In genomic region chr9:121700831-121701419, GRCh38 we compare ENCODE assay signal across 9 cellular contexts. TPM values are rescaled to one million over a fixed set of nuclear protein-coding genes. Genes with fewer than 3 reads are reported as not detected.
DNase-seq lines count a peak whose midpoint lies in the region; ATAC-seq and TF ChIP-seq lines count a peak whose summit lies in the region.
"Had no signal": no experiment of that assay in that cellular context is flagged by ENCODE, and none has a peak within 500 bp of the region (broad histone marks: within the 10 kb centered on the region; RNA-seq: fewer than 3 reads in every experiment).

No MANE protein-coding gene starts in this region.

- peak; percentile 18 for DNase-seq in AG08395 (ENCODE audit: low spot score)
- no peak for DNase-seq in fibroblast of the aortic adventitia (ENCODE audit: low read depth)
- peak; percentile 54 for DNase-seq in occipital lobe (lab: John Stamatoyannopoulos, UW)
- no peak for DNase-seq in HPDE6-E6E7 (ENCODE audit: extremely low spot score)
- no peak for DNase-seq in stimulated activated CD4-positive, alpha-beta T cell treated with anti-CD3 and anti-CD28 coated beads, Interleukin-2, amount 100 ng/mL, for 48 hours
- no peak for DNase-seq in NCI-H2107 treated with DMSO at 0.1 percent for 48 hours (lab: John Stamatoyannopoulos, UW; ENCODE audit: unreplicated experiment)
- DNase-seq: MV-4-11 had no signal

- H3K27ac ChIP-seq in VCaP = peak overlapping the region; percentile 87

- ATAC-seq in HG02759 (IDR thresholded peaks at IDR 0.05; ENCODE audit: unreplicated experiment) = no peak

- TF ChIP-seq CTCF in VCaP (conservative IDR thresholded peaks at IDR 0.05) (no peak), fibroblast of the aortic adventitia (IDR thresholded peaks at IDR 0.05; ENCODE audit: insufficient read depth, low read length) (no peak)

- peak overlapping the region; percentile 79 for H3K4me3 ChIP-seq in fibroblast of the aortic adventitia (ENCODE audit: low read depth, low read length)

RNA-seq across cellular contexts. Expression of gene DAB2IP, which starts 49.5 kb away (rescaled TPM):
- 11.4 and 17.4 TPM in 2 replicates for total RNA-seq in fibroblast of the aortic adventitia (ENCODE audit: low replicate concordance)
- 11.9 TPM for total RNA-seq in occipital lobe

Comparison
In these comparisons a context has a peak if more than half of its experiments do, and no peak if none do; other contexts are left out.
1. DNase-seq: peak in AG08395 (single experiment) and occipital lobe (single experiment); none in fibroblast of the aortic adventitia (single experiment), HPDE6-E6E7 (single experiment), stimulated activated CD4-positive, alpha-beta T cell treated with anti-CD3 and anti-CD28 coated beads, Interleukin-2, amount 100 ng/mL, for 48 hours (0 of 2) and NCI-H2107 treated with DMSO at 0.1 percent for 48 hours (single experiment).